Comparison of ENCODE assay signal across 35 cellular contexts in the genomic region with DNA sequence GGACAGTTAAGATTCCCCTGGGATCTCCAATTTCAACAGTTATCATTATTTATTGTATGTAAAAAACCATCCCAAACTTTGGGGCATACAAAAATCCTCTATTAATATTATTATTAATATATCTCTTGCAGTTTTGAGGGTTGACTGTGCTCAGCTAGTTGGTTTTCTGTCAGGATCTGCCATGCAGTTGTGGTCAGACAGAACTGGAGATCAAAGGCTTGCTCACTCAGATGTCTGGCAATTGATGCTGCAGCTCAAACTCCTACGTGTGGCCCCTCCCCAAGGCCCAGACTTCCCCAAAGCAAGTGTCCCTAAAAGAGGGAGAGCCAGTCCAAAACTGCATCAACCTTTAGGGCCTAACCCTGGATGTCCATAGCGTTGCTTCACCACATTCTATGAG.
DNase-seq lines count a peak whose midpoint lies in the region; ATAC-seq, FAIRE-seq and TF ChIP-seq lines count a peak whose summit lies in the region.
"Had no signal": no experiment of that assay in that cellular context is flagged by ENCODE, and none has a peak within 500 bp of the region (broad histone marks: within the 10 kb centered on the region; RNA-seq: fewer than 3 reads in every experiment).

No MANE protein-coding gene starts in this region.

- H3K27me3 ChIP-seq in HepG2 (ENCODE audit: control insufficient read depth in 1 of 2, insufficient read depth in 2 of 2, low read length in 2 of 2) (0 out of 5 replicates have a peak, but pooled peaks cover 0 to 5% of the 10 kb centered on the region in 2 experiments), right lobe of liver (no peaks in the 10 kb centered on the region), GM23338 (ENCODE audit: insufficient read depth) (no peaks in the 10 kb centered on the region), psoas muscle (ENCODE audit: insufficient read depth in 3 of 3, low read length in 2 of 3) (no peaks in the 10 kb centered on the region)
- H3K27me3 ChIP-seq: BE2C; BLaER1; BLaER1 treated with 17β-estradiol and CSF1 and Interleukin-3, amounts not matched to agents 10 nM and 100 nM had no signal

- no peaks in the 10 kb centered on the region for H4K20me1 ChIP-seq in HepG2 (ENCODE audit: insufficient read depth, low read length)
- no peaks in the 10 kb centered on the region for H4K20me1 ChIP-seq in GM23338 (replicated peaks; ENCODE audit: insufficient read depth)
- H4K20me1 ChIP-seq: BLaER1; BLaER1 treated with 17β-estradiol and CSF1 and Interleukin-3, amounts not matched to agents 10 nM and 100 nM had no signal

- H3K79me2 ChIP-seq in HepG2 (ENCODE audit: insufficient read depth, low read length) (no peaks in the 10 kb centered on the region), GM23338 (replicated peaks; ENCODE audit: insufficient read depth) (no peaks in the 10 kb centered on the region)

- H3K4me3 Mint-ChIP-seq in GM23338 = no peak overlapping the region
- H3K4me3 Mint-ChIP-seq: B cell; CD14-positive monocyte; CD4-positive, alpha-beta memory T cell; CD4-positive, alpha-beta T cell; CD4-positive, CD25-positive, alpha-beta regulatory T cell; CD8-positive, alpha-beta memory T cell; CD8-positive, alpha-beta T cell had no signal

- TF ChIP-seq POLR2A in HepG2 (IDR thresholded peaks at IDR 0.05; ENCODE audit: insufficient read depth in 1 of 2, low read depth in 2 of 2, low read length in 2 of 2) = no peak
- no peak for TF ChIP-seq POLR2A in right lobe of liver (IDR thresholded peaks at IDR 0.05)

- DNase-seq in HepG2 (ENCODE audit: low spot score) = no peak
- no peak for DNase-seq in right lobe of liver
- DNase-seq in GM23338 (ENCODE audit: low spot score) = no peak
- peak; percentile 78 for DNase-seq in SW480 (ENCODE audit: low spot score)
- no peak for DNase-seq in DMS53 treated with DMSO at 0.1 percent for 48 hours (lab: John Stamatoyannopoulos, UW; ENCODE audit: unreplicated experiment)
- DNase-seq in psoas muscle = no peak
- DNase-seq: 8988T; ACHN; AML-193; BE2C; C1 segment of cervical spinal cord; Caco-2; Calu3; CD4-positive, alpha-beta memory T cell; CD4-positive, alpha-beta T cell; CD4-positive, CD25-positive, alpha-beta regulatory T cell; CD8-positive, alpha-beta memory T cell; CD8-positive, alpha-beta T cell; COR-L47; DMS 273 treated with DMSO at 0.1 percent for 48 hours; DMS153; DMS53; DMS79; DMS79 treated with DMSO at 0.1 percent for 48 hours; DND-41; EL had no signal

- H3K9me3 Mint-ChIP-seq in GM23338 = peaks cover 5% of the 10 kb centered on the region; the same call in 2 of the 3 replicates
- H3K9me3 Mint-ChIP-seq: CD4-positive, alpha-beta T cell; CD8-positive, alpha-beta T cell had no signal

- H3K27me3 Mint-ChIP-seq in GM23338 (ENCODE audit: insufficient read depth, low read depth, poor library complexity) = peaks cover 2% of the 10 kb centered on the region
- H3K27me3 Mint-ChIP-seq: B cell; CD4-positive, CD25-positive, alpha-beta regulatory T cell had no signal

- POLR2A ChIA-PET in HepG2 (lab: Yijun Ruan, JAX) = no interaction called here

- H3K4me2 ChIP-seq in HepG2 (ENCODE audit: low read depth, low read length) = no peak overlapping the region
- H3K4me2 ChIP-seq in GM23338 = no peak overlapping the region
- H3K4me2 ChIP-seq: A549; BLaER1; BLaER1 treated with 17β-estradiol and CSF1 and Interleukin-3, amounts not matched to agents 10 nM and 100 nM had no signal

- no peak for TF ChIP-seq RAD21 in HepG2 (CRISPR knock-in tag; IDR thresholded peaks at IDR 0.05)

- FAIRE-seq in HepG2 (lab: Jason Lieb, UNC) = no peak
- FAIRE-seq: A204.1, A549, D721Med had no signal

- no peaks in the 10 kb centered on the region for H3K36me3 ChIP-seq in HepG2 (replicated peaks in 1 of 2; ENCODE audit: control insufficient read depth in 1 of 2, insufficient read depth in 2 of 2, low read length in 2 of 2)
- no peaks in the 10 kb centered on the region for H3K36me3 ChIP-seq in right lobe of liver
- no peaks in the 10 kb centered on the region for H3K36me3 ChIP-seq in GM23338 (ENCODE audit: insufficient read depth)
- H3K36me3 ChIP-seq in psoas muscle (ENCODE audit: insufficient read depth in 1 of 2, low read depth in 1 of 2) = no peaks in the 10 kb centered on the region
- H3K36me3 ChIP-seq: BE2C; BLaER1; BLaER1 treated with 17β-estradiol and CSF1 and Interleukin-3, amounts not matched to agents 10 nM and 100 nM had no signal

- BruUV-seq in HepG2 (replicated peaks; lab: Mats Ljungman, UMichigan) = no TSS peak

- TF ChIP-seq CTCF in HepG2 (CRISPR knock-in tag; IDR thresholded peaks at IDR 0.05) = no peak
- no peak for TF ChIP-seq CTCF in right lobe of liver (IDR thresholded peaks at IDR 0.05)
- TF ChIP-seq CTCF in GM23338 (conservative IDR thresholded peaks at IDR 0.05; ENCODE audit: low read depth in 2 of 2) = no peak
- TF ChIP-seq CTCF in psoas muscle (IDR thresholded peaks at IDR 0.05) = no peak

- no peak overlapping the region for H3K9ac ChIP-seq in HepG2 (ENCODE audit: insufficient read depth, low read depth, low read length)
- H3K9ac ChIP-seq: BLaER1; BLaER1 treated with 17β-estradiol and CSF1 and Interleukin-3, amounts not matched to agents 10 nM and 100 nM had no signal

- no peaks in the 10 kb centered on the region for H3F3A ChIP-seq in GM23338 (replicated peaks; ENCODE audit: low read depth)

- H3K27ac ChIP-seq in HepG2 (ENCODE audit: extremely low read length, insufficient read depth, low read length) = no peak overlapping the region
- no peak overlapping the region for H3K27ac ChIP-seq in right lobe of liver
- H3K27ac ChIP-seq in GM23338 (ENCODE audit: low read depth) = no peak overlapping the region
- no peak overlapping the region for H3K27ac ChIP-seq in psoas muscle
- H3K27ac ChIP-seq: 22Rv1; A549; BLaER1; BLaER1 treated with 17β-estradiol and CSF1 and Interleukin-3, amounts not matched to agents 10 nM and 100 nM; C4-2B had no signal

- 0% methylated on average over 2 of the region's 2 CpGs for WGBS in HepG2 (ENCODE audit: low lambda C conversion rate)
- WGBS in right lobe of liver (ENCODE audit: insufficient coverage, low coverage, low lambda C conversion rate, missing lambda C conversion rate) = 50% methylated on average over 2 of the region's 2 CpGs
- WGBS in psoas muscle, 3 donors = 85 to 94% (median 88%) methylated on average over 2 of the region's 2 CpGs

- H3K4me1 ChIP-seq in HepG2 (ENCODE audit: insufficient read depth, low read length) (no peaks in the 10 kb centered on the region), right lobe of liver (no peaks in the 10 kb centered on the region), GM23338 (ENCODE audit: insufficient read depth) (no peaks in the 10 kb centered on the region), psoas muscle (peaks cover 6% of the 10 kb centered on the region)
- H3K4me1 ChIP-seq: A549, BE2C, Caco-2 had no signal

- H3K4me3 ChIP-seq in HepG2 (replicated peaks in 1 of 3; ENCODE audit: insufficient read depth in 1 of 3, low read depth in 2 of 3, low read length in 3 of 3) (no peak overlapping the region), right lobe of liver (no peak overlapping the region), GM23338 (no peak overlapping the region), psoas muscle (no peak overlapping the region)
- H3K4me3 ChIP-seq: A549; BLaER1; BLaER1 treated with 17β-estradiol and CSF1 and Interleukin-3, amounts not matched to agents 10 nM and 100 nM had no signal

- no peaks in the 10 kb centered on the region; the same call in 2 of the 3 replicates for H3K4me1 Mint-ChIP-seq in GM23338
- H3K4me1 Mint-ChIP-seq: B cell; CD14-positive monocyte; CD4-positive, alpha-beta memory T cell; CD4-positive, CD25-positive, alpha-beta regulatory T cell; CD8-positive, alpha-beta memory T cell had no signal

- CTCF ChIA-PET in HepG2 (lab: Yijun Ruan, JAX; ENCODE audit: low intra/inter-chr PET ratio, low total read pairs) = no interaction called here

- H2AFZ ChIP-seq in HepG2 (ENCODE audit: low read length) = no peak overlapping the region
- H2AFZ ChIP-seq in GM23338 = no peak overlapping the region

- 0 out of 2 replicates have a peak, but pooled peaks cover 6% of the 10 kb centered on the region for H3K9me2 ChIP-seq in GM23338 (ENCODE audit: insufficient read depth)

- no peaks in the 10 kb centered on the region for H3K36me3 Mint-ChIP-seq in GM23338 (ENCODE audit: low read depth)
- H3K36me3 Mint-ChIP-seq: CD14-positive monocyte; CD4-positive, alpha-beta memory T cell; CD4-positive, CD25-positive, alpha-beta regulatory T cell; CD8-positive, alpha-beta memory T cell; CD8-positive, alpha-beta T cell had no signal

- in situ Hi-C loops in HepG2 (cut with HindIII; ENCODE audit: extremely low pct_ligation_motif_present, low pct_unique_long_range_greater_than_20kb) = no loop called here

- no peak overlapping the region for H3K27ac Mint-ChIP-seq in GM23338
- H3K27ac Mint-ChIP-seq: B cell; CD14-positive monocyte; CD4-positive, alpha-beta memory T cell; CD4-positive, alpha-beta T cell; CD4-positive, CD25-positive, alpha-beta regulatory T cell; CD8-positive, alpha-beta memory T cell; CD8-positive, alpha-beta T cell had no signal

- H3K9me3 ChIP-seq in HepG2 (ENCODE audit: low read length) = peaks cover 6% of the 10 kb centered on the region; the same call in 1 of the 2 replicates
- no peaks in the 10 kb centered on the region for H3K9me3 ChIP-seq in right lobe of liver
- peaks cover 6% of the 10 kb centered on the region for H3K9me3 ChIP-seq in psoas muscle
- H3K9me3 ChIP-seq: BE2C, Caco-2 had no signal

- ATAC-seq in HepG2 = no peak
- ATAC-seq in right lobe of liver = no peak
- no peak for ATAC-seq in GM23338
- no peak for ATAC-seq in psoas muscle
- ATAC-seq: A549; CD8-positive, alpha-beta T cell had no signal

- intact Hi-C loops in HepG2 (cut with micrococcal nuclease; ENCODE audit: unreplicated experiment) (no loop called here), right lobe of liver (cut with DNase I) (no loop called here), psoas muscle (cut with DNase I) (no loop called here)

- TF ChIP-seq EP300 in HepG2 (IDR thresholded peaks at IDR 0.05; ENCODE audit: low read depth in 2 of 2, low read length in 2 of 2) = no peak
- no peak for TF ChIP-seq EP300 in HepG2 (CRISPR knock-in tag; IDR thresholded peaks at IDR 0.05; ENCODE audit: borderline replicate concordance)

TF ChIP-seq in HepG2, 621 proteins besides CTCF, POLR2A, EP300 and RAD21:
- peak; percentile 97 for TF ChIP-seq ZNF331 (CRISPR knock-in tag; IDR thresholded peaks at IDR 0.05)
- TF ChIP-seq ZNF747 (CRISPR knock-in tag; IDR thresholded peaks at IDR 0.05; ENCODE audit: borderline replicate concordance) = no peak

TF ChIP-seq in GM23338, 12 proteins besides CTCF, POLR2A, EP300 and RAD21 (continues in another document):
- TF ChIP-seq ZNF331 (CRISPR knock-in tag; IDR thresholded peaks at IDR 0.05; ENCODE audit: low read depth) = peak; percentile 86
